In the genomic region with DNA sequence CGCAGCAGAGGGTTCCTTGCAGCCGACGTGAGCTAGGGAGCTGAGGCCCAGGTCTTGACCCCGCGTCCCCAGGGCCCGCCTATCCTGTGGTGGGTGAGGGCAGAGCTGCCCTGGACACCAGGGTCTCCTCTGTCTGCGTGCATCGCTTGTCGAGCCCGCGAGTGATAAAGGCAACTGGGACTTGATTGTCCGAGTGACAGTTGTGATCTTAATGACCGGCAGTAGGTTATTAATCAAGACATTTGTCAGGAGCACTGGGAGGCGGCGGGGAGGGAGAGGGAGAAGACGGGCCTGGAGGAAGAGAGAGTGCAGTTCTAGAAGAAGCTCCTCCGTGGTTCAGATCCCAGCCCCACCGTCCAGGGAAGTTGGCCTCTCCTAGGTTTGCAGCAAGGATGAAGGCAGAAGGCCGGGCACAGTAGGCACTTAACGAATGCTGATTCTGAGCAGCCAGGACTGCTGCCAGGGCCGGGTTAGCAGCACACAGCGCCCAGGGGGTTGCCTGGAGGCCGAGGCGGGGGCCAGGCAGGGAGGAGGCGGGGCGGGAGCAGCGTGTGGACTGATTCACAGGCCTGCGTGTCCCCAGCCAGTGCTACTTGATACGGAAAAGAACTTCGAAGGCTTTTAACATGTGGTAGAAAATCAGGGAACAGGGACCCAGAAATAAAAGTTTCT, we compare ENCODE assay signal across 11 cellular contexts. TPM values are rescaled to one million over a fixed set of nuclear protein-coding genes. Genes with fewer than 3 reads are reported as not detected.
A peak's percentile ranks its signal among the peaks of the same experiment; 100 is the strongest.
DNase-seq lines count a peak whose midpoint lies in the region; ATAC-seq and TF ChIP-seq lines count a peak whose summit lies in the region.
"Had no signal": no experiment of that assay in that cellular context is flagged by ENCODE, and none has a peak within 500 bp of the region (broad histone marks: within the 10 kb centered on the region; RNA-seq: fewer than 3 reads in every experiment).

No MANE protein-coding gene starts in this region.

- 0 out of 2 replicates have a peak overlapping the region, but pooled peaks have one; percentile 26 for H3K27ac ChIP-seq in GM23338 (ENCODE audit: low read depth)
- peak overlapping the region in 2 of 5 donors; percentile 61 to 73 for H3K27ac ChIP-seq in adrenal gland

- 0 out of 2 replicates have a peak overlapping the region, but pooled peaks have one; percentile 21 for H3K27ac Mint-ChIP-seq in GM23338
- H3K27ac Mint-ChIP-seq in stimulated activated memory B cell treated with anti-CD40 and anti-IgM and Interleukin-4, amounts not matched to agents 10 μg/mL and 1 μg/mL and 100 μg/mL, for 72 hours = peak overlapping the region; percentile 64
- H3K27ac Mint-ChIP-seq in activated T-cell treated with anti-CD3 and anti-CD28 coated beads, Interleukin-2, amount 50 U/mL, for 72 hours = no peak overlapping the region

- H3K9me3 ChIP-seq in adrenal gland (replicated peaks in 1 of 3) = no peaks in the 10 kb centered on the region

- H4K20me1 ChIP-seq in GM23338 (replicated peaks; ENCODE audit: insufficient read depth) = no peaks in the 10 kb centered on the region; the same call in 1 of the 2 replicates

- peaks cover 24% of the 10 kb centered on the region for H3K27me3 Mint-ChIP-seq in GM23338 (ENCODE audit: insufficient read depth, low read depth, poor library complexity)
- no peaks in the 10 kb centered on the region for H3K27me3 Mint-ChIP-seq in stimulated activated memory B cell treated with anti-CD40 and anti-IgM and Interleukin-4, amounts not matched to agents 10 μg/mL and 1 μg/mL and 100 μg/mL, for 72 hours
- no peaks in the 10 kb centered on the region for H3K27me3 Mint-ChIP-seq in activated T-cell treated with anti-CD3 and anti-CD28 coated beads, Interleukin-2, amount 50 U/mL, for 72 hours (ENCODE audit: low read depth)
- H3K27me3 Mint-ChIP-seq: naive thymus-derived CD8-positive, alpha-beta T cell had no signal

- TF ChIP-seq POLR2A in adrenal gland (IDR thresholded peaks at IDR 0.05) = no peak

- H3K36me3 ChIP-seq in GM23338 (ENCODE audit: insufficient read depth) (no peaks in the 10 kb centered on the region), adrenal gland (replicated peaks in 1 of 2) (no peaks in the 10 kb centered on the region)

- H3K4me2 ChIP-seq in GM23338 = peak overlapping the region; percentile 69; the same call in 1 of the 2 replicates

- DNase-seq in GM23338 (ENCODE audit: low spot score) (no peak), adrenal gland (peak in 6 of 7 donors; percentile 48 to 76 (median 64)), left kidney (ENCODE audit: low read depth, low spot score) (peak; percentile 72), GM10266 (ENCODE audit: extremely low spot score) (no peak)
- no peak for DNase-seq in activated T-cell treated with anti-CD3 and anti-CD28 coated beads, Interleukin-2, amount 50 U/mL, for 72 hours
- DNase-seq in effector CD4-positive, alpha-beta T cell = no peak
- DNase-seq: DMS153; naive thymus-derived CD8-positive, alpha-beta T cell; NCI-H226 had no signal

- WGBS in adrenal gland, 4 donors = 69 to 78% (median 71%) methylated on average over 26 to 30 of the region's 30 CpGs

- intact Hi-C loops in adrenal gland (cut with DNase I) = loop anchor here in 1 of 2 donors (10.0 kb wide), 1 partner anchor 327 kb away; no protein-coding TSS in a partner anchor

- H3K4me3 ChIP-seq in GM23338 (no peak overlapping the region), adrenal gland (no peak overlapping the region)

- H3K4me1 Mint-ChIP-seq in GM23338 = peaks cover 73% of the 10 kb centered on the region
- peaks cover 67% of the 10 kb centered on the region for H3K4me1 Mint-ChIP-seq in stimulated activated memory B cell treated with anti-CD40 and anti-IgM and Interleukin-4, amounts not matched to agents 10 μg/mL and 1 μg/mL and 100 μg/mL, for 72 hours
- no peaks in the 10 kb centered on the region for H3K4me1 Mint-ChIP-seq in activated T-cell treated with anti-CD3 and anti-CD28 coated beads, Interleukin-2, amount 50 U/mL, for 72 hours (ENCODE audit: low read depth)

- H3K27me3 ChIP-seq in GM23338 (ENCODE audit: insufficient read depth) = no peaks in the 10 kb centered on the region
- H3K27me3 ChIP-seq in adrenal gland = no peaks in the 10 kb centered on the region

- H3K79me2 ChIP-seq in GM23338 (replicated peaks; ENCODE audit: insufficient read depth) = peaks cover 26% of the 10 kb centered on the region

- H3F3A ChIP-seq in GM23338 (replicated peaks; ENCODE audit: low read depth) = peaks cover 15% of the 10 kb centered on the region; the same call in 1 of the 2 replicates

- no peak for TF ChIP-seq CTCF in GM23338 (conservative IDR thresholded peaks at IDR 0.05; ENCODE audit: low read depth in 2 of 2)
- no peak for TF ChIP-seq CTCF in adrenal gland (IDR thresholded peaks at IDR 0.05)
- TF ChIP-seq CTCF in GM10266 (IDR thresholded peaks at IDR 0.05; ENCODE audit: control insufficient read depth, insufficient read depth, low read depth, missing control alignments) = no peak

- H3K9me2 ChIP-seq in GM23338 (ENCODE audit: insufficient read depth) = no peaks in the 10 kb centered on the region

- peaks cover 2% of the 10 kb centered on the region; the same call in 1 of the 3 replicates for H3K36me3 Mint-ChIP-seq in GM23338 (ENCODE audit: low read depth)
- no peaks in the 10 kb centered on the region for H3K36me3 Mint-ChIP-seq in stimulated activated memory B cell treated with anti-CD40 and anti-IgM and Interleukin-4, amounts not matched to agents 10 μg/mL and 1 μg/mL and 100 μg/mL, for 72 hours
- no peaks in the 10 kb centered on the region for H3K36me3 Mint-ChIP-seq in activated T-cell treated with anti-CD3 and anti-CD28 coated beads, Interleukin-2, amount 50 U/mL, for 72 hours (ENCODE audit: insufficient read depth in 2 of 2)

- peak; percentile 13 for ATAC-seq in GM23338
- no peak for ATAC-seq in stimulated activated memory B cell treated with anti-CD40 and anti-IgM and Interleukin-4, amounts not matched to agents 10 μg/mL and 1 μg/mL and 100 μg/mL, for 72 hours
- ATAC-seq in activated T-cell treated with anti-CD3 and anti-CD28 coated beads, Interleukin-2, amount 50 U/mL, for 72 hours (replicated peaks in 1 of 2) = no peak
- ATAC-seq: esophagus mucosa; naive thymus-derived CD8-positive, alpha-beta T cell had no signal

- H2AFZ ChIP-seq in GM23338 = no peak overlapping the region

- peaks cover 69% of the 10 kb centered on the region for H3K4me1 ChIP-seq in GM23338 (ENCODE audit: insufficient read depth)
- H3K4me1 ChIP-seq in adrenal gland (replicated peaks in 1 of 2) = peaks cover 7 to 29% of the 10 kb centered on the region in 2 donors

- peak overlapping the region; percentile 34; the same call in 1 of the 3 replicates for H3K4me3 Mint-ChIP-seq in GM23338
- H3K4me3 Mint-ChIP-seq in stimulated activated memory B cell treated with anti-CD40 and anti-IgM and Interleukin-4, amounts not matched to agents 10 μg/mL and 1 μg/mL and 100 μg/mL, for 72 hours = no peak overlapping the region
- H3K4me3 Mint-ChIP-seq in activated T-cell treated with anti-CD3 and anti-CD28 coated beads, Interleukin-2, amount 50 U/mL, for 72 hours = no peak overlapping the region
- H3K4me3 Mint-ChIP-seq: naive thymus-derived CD8-positive, alpha-beta T cell had no signal

- H3K9me3 Mint-ChIP-seq in GM23338 = no peaks in the 10 kb centered on the region
- no peaks in the 10 kb centered on the region for H3K9me3 Mint-ChIP-seq in stimulated activated memory B cell treated with anti-CD40 and anti-IgM and Interleukin-4, amounts not matched to agents 10 μg/mL and 1 μg/mL and 100 μg/mL, for 72 hours
- no peaks in the 10 kb centered on the region for H3K9me3 Mint-ChIP-seq in activated T-cell treated with anti-CD3 and anti-CD28 coated beads, Interleukin-2, amount 50 U/mL, for 72 hours
- H3K9me3 Mint-ChIP-seq: naive thymus-derived CD8-positive, alpha-beta T cell had no signal

TF ChIP-seq in GM23338, 12 proteins besides CTCF, POLR2A, EP300 and RAD21 (continues in another document):
- no peak for TF ChIP-seq CREB1 (CRISPR knock-in tag; IDR thresholded peaks at IDR 0.05; ENCODE audit: low read depth)
- TF ChIP-seq, protein P1, sequence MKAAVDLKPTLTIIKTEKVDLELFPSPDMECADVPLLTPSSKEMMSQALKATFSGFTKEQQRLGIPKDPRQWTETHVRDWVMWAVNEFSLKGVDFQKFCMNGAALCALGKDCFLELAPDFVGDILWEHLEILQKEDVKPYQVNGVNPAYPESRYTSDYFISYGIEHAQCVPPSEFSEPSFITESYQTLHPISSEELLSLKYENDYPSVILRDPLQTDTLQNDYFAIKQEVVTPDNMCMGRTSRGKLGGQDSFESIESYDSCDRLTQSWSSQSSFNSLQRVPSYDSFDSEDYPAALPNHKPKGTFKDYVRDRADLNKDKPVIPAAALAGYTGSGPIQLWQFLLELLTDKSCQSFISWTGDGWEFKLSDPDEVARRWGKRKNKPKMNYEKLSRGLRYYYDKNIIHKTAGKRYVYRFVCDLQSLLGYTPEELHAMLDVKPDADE (IDR thresholded peaks at IDR 0.05) = no peak
- no peak for TF ChIP-seq ZNF114 (CRISPR knock-in tag; IDR thresholded peaks at IDR 0.05)
- TF ChIP-seq ZNF331 (CRISPR knock-in tag; IDR thresholded peaks at IDR 0.05; ENCODE audit: low read depth) = no peak
- TF ChIP-seq EZH2 (IDR thresholded peaks at IDR 0.05; ENCODE audit: low read depth, unreplicated experiment) = no peak

RNA-seq across cellular contexts. Expression of a gene that starts 11.3 kb away (rescaled TPM):
- total RNA-seq in GM23338 (2014; rRNA removed; shearing (Covaris generic)) = 118 and 135 TPM in 2 replicates
- polyA plus RNA-seq in GM23338 (2016; fragmentation: Nextera tagmentation; extraction: Ambion mirVana) (32.4 and 34.0 TPM in 2 replicates), adrenal gland (10 to 100 TPM; 24.4 to 75.9 (median 25.8) TPM)
- 10 to 100 TPM; 57.1 to 99.9 (median 68.2) TPM for total RNA-seq in adrenal gland
- total RNA-seq in activated T-cell treated with anti-CD3 and anti-CD28 coated beads, Interleukin-2, amount 50 U/mL, for 72 hours = 10 to 100 TPM; 26.7 to 30.9 TPM

Comparison
In these comparisons a context has a peak if more than half of its experiments do, and no peak if none do; other contexts are left out.
1. DNase-seq: peak in adrenal gland (6 of 7) and left kidney (single experiment); none in GM23338 (single experiment), activated T-cell treated with anti-CD3 and anti-CD28 coated beads, Interleukin-2, amount 50 U/mL, for 72 hours (0 of 2), effector CD4-positive, alpha-beta T cell (single experiment) and GM10266 (single experiment).